In the genomic region with DNA sequence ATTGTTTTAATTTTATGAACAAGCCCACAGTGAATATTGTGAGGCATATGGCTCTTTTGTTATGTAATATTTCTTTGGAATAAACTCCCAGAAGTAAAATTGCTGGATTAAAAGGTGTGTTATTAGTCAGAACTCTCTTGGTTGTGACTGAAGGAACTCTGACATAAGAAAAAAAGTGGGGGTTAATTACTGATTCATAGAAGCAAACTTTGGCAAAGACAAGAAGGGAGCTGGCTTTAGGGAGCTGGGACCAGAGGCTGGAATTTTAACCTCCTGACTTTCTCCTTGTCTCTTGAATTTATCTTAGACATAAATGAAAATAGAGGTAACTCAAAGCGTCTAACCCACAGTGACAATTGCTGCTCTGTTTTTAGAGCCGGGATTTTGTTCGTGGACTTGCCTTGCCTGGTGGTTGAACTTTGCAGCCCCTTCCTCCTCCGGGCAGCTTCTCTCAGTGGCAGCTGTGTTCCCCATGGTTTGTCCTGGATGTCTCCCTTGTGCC, we compare ENCODE assay signal across 8 cellular contexts.
A peak's percentile ranks its signal among the peaks of the same experiment; 100 is the strongest.
DNase-seq lines count a peak whose midpoint lies in the region; ATAC-seq and TF ChIP-seq lines count a peak whose summit lies in the region.

No MANE protein-coding gene starts in this region.

- H3K27ac ChIP-seq in neutrophil, result no peak overlapping the region

- no peaks in the 10 kb centered on the region for H3K36me3 ChIP-seq in neutrophil

- H3K9me3 ChIP-seq in neutrophil, result no peaks in the 10 kb centered on the region

- peaks cover 8% of the 10 kb centered on the region in 2 experiments for H3K4me1 ChIP-seq in neutrophil (ENCODE audit: control insufficient read depth in 1 of 2, insufficient read depth in 1 of 2, low read depth in 1 of 2, low read length in 1 of 2)

- H3K4me3 ChIP-seq in GM12865 (ENCODE audit: low read depth, low read length) (peak overlapping the region; percentile 70), epithelial cell of esophagus (ENCODE audit: low read length) (peak overlapping the region; percentile 57), neutrophil (ENCODE audit: low read depth in 1 of 2, low read length in 1 of 2) (peak overlapping the region; percentile 65 to 73)

- no peak for DNase-seq in GM12865 (ENCODE audit: low read depth)
- peak; percentile 23 for DNase-seq in OCI-M1 (lab: John Stamatoyannopoulos, UW)
- DNase-seq in epithelial cell of esophagus (ENCODE audit: low read depth), result peak; percentile 48
- no peak for DNase-seq in foreskin melanocyte
- no peak for DNase-seq in NCI-H1048 (lab: John Stamatoyannopoulos, UW)

- no peak for TF ChIP-seq CTCF in GM12865 (IDR thresholded peaks at IDR 0.05; ENCODE audit: insufficient read depth, low read depth, low read length, missing control alignments)
- no peak for TF ChIP-seq CTCF in epithelial cell of esophagus (IDR thresholded peaks at IDR 0.05; ENCODE audit: insufficient read depth, low read depth, low read length, missing control alignments)
- TF ChIP-seq CTCF in neutrophil (IDR thresholded peaks at IDR 0.05), result no peak

- H3K27me3 ChIP-seq in neutrophil, result no peaks in the 10 kb centered on the region

- ATAC-seq in GM21423 (IDR thresholded peaks at IDR 0.05; ENCODE audit: unreplicated experiment), result no peak
- no peak for ATAC-seq in HG03039 (IDR thresholded peaks at IDR 0.05; ENCODE audit: unreplicated experiment)

Comparison
In these comparisons a context has a peak if more than half of its experiments do, and no peak if none do; other contexts are left out.
1. DNase-seq: peak in OCI-M1 (single experiment) and epithelial cell of esophagus (single experiment); none in GM12865 (single experiment), foreskin melanocyte (single experiment) and NCI-H1048 (single experiment).
2. Peak in every context shown above with its lines, with median percentiles within 50 percentile points of each other: H3K4me3 ChIP-seq.